1 cellular context compared by ENCODE assay signal in genomic region chr1:55056632-55056992, GRCh38.
TF ChIP-seq lines count a peak whose summit lies in the region.

No MANE protein-coding gene starts in this region.

TF ChIP-seq in K562, 482 proteins besides CTCF, POLR2A, EP300 and RAD21:
- TF ChIP-seq RBFOX2 (IDR thresholded peaks at IDR 0.05; ENCODE audit: low read depth, low read length) (0 out of 2 replicates have a peak, but pooled peaks have one; percentile 3), SNRNP70 (optimal IDR thresholded peaks at IDR 0.05; ENCODE audit: low read depth, low read length) (no peak), ELK1 (CRISPR knock-in tag; IDR thresholded peaks at IDR 0.05) (no peak)
